ENCODE assay signal across 8 cellular contexts in genomic region chr9:86947146-86948081, GRCh38. TPM values are rescaled to one million over a fixed set of nuclear protein-coding genes. Genes with fewer than 3 reads are reported as not detected.
A peak's percentile ranks its signal among the peaks of the same experiment; 100 is the strongest.
DNase-seq lines count a peak whose midpoint lies in the region; ATAC-seq and TF ChIP-seq lines count a peak whose summit lies in the region.

A gene with protein sequence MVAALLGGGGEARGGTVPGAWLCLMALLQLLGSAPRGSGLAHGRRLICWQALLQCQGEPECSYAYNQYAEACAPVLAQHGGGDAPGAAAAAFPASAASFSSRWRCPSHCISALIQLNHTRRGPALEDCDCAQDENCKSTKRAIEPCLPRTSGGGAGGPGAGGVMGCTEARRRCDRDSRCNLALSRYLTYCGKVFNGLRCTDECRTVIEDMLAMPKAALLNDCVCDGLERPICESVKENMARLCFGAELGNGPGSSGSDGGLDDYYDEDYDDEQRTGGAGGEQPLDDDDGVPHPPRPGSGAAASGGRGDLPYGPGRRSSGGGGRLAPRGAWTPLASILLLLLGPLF (minus strand): TSS chr9:86947506. CDS start chr9:86946779, 727 bp downstream.

- peak within 1 kb of the TSS; percentile 63 to 88 (median 82) for H3K27ac ChIP-seq in BLaER1 treated with 17β-estradiol and CSF1 and Interleukin-3, amounts not matched to agents 10 nM and 100 nM
- H3K27ac ChIP-seq in foreskin keratinocyte, result peak within 1 kb of the TSS; percentile 68

- no peak for TF ChIP-seq CTCF in foreskin keratinocyte (conservative IDR thresholded peaks at IDR 0.05)
- TF ChIP-seq CTCF in neural crest cell (conservative IDR thresholded peaks at IDR 0.05), result no peak

- peaks cover 2% of the 10 kb centered on the region for H3K9me3 Mint-ChIP-seq in neural crest cell
- peaks cover 0 to 10% of the 10 kb centered on the region in 2 donors for H3K9me3 Mint-ChIP-seq in stimulated activated naive CD8-positive, alpha-beta T cell treated with anti-CD3 and anti-CD28 coated beads, Interleukin-15, amount 100 ng/mL, for 72 hours

- H3K4me2 ChIP-seq in BLaER1 treated with 17β-estradiol and CSF1 and Interleukin-3, amounts not matched to agents 10 nM and 100 nM, result peak within 1 kb of the TSS; percentile 90 to 98 (median 95)

- DNase-seq in HS-5 (ENCODE audit: low read depth) (peak; percentile 63), SHP77 (lab: John Stamatoyannopoulos, UW) (peak; percentile 41 to 81), foreskin keratinocyte (peak; percentile 56 to 81), neural crest cell (ENCODE audit: low read depth, low spot score) (peak; percentile 83)
- DNase-seq in activated naive CD4-positive, alpha-beta T cell treated with Interleukin-2 at 50 U/mL for 16 hours, result peak; percentile 74
- DNase-seq in stimulated activated naive CD8-positive, alpha-beta T cell treated with anti-CD3 and anti-CD28 coated beads, Interleukin-15, amount 100 ng/mL, for 72 hours, result peak; percentile 52 to 69

- peak; percentile 59 for ATAC-seq in GM19438 (IDR thresholded peaks at IDR 0.05; ENCODE audit: low read depth, unreplicated experiment)
- peak; percentile 74 for ATAC-seq in foreskin keratinocyte
- ATAC-seq in stimulated activated naive CD8-positive, alpha-beta T cell treated with anti-CD3 and anti-CD28 coated beads, Interleukin-15, amount 100 ng/mL, for 72 hours, result peak; percentile 81

- H3K36me3 Mint-ChIP-seq in neural crest cell (ENCODE audit: low read depth), result no peaks in the 10 kb centered on the region

- H3K9me3 ChIP-seq in BLaER1 treated with 17β-estradiol and CSF1 and Interleukin-3, amounts not matched to agents 10 nM and 100 nM (replicated peaks in 1 of 11), result peaks cover 20 to 25% (median 22%) of the 10 kb centered on the region in 11 experiments

- peaks cover 18% of the 10 kb centered on the region for H3K27me3 Mint-ChIP-seq in neural crest cell (ENCODE audit: low read depth)
- H3K27me3 Mint-ChIP-seq in stimulated activated naive CD8-positive, alpha-beta T cell treated with anti-CD3 and anti-CD28 coated beads, Interleukin-15, amount 100 ng/mL, for 72 hours, result peaks cover 39% of the 10 kb centered on the region

- peaks cover 15 to 33% (median 20%) of the 10 kb centered on the region in 10 experiments for H3K4me1 ChIP-seq in BLaER1 treated with 17β-estradiol and CSF1 and Interleukin-3, amounts not matched to agents 10 nM and 100 nM
- no peaks in the 10 kb centered on the region for H3K4me1 ChIP-seq in foreskin keratinocyte

- H3K9ac ChIP-seq in BLaER1 treated with 17β-estradiol and CSF1 and Interleukin-3, amounts not matched to agents 10 nM and 100 nM, result peak within 1 kb of the TSS; percentile 82 to 88 (median 85)

- H3K4me3 Mint-ChIP-seq in neural crest cell, result peak within 1 kb of the TSS; percentile 93
- H3K4me3 Mint-ChIP-seq in stimulated activated naive CD8-positive, alpha-beta T cell treated with anti-CD3 and anti-CD28 coated beads, Interleukin-15, amount 100 ng/mL, for 72 hours, result peak within 1 kb of the TSS; percentile 79 to 84

- peak within 1 kb of the TSS; percentile 94 for H3K27ac Mint-ChIP-seq in neural crest cell (ENCODE audit: unreplicated experiment)
- H3K27ac Mint-ChIP-seq in stimulated activated naive CD8-positive, alpha-beta T cell treated with anti-CD3 and anti-CD28 coated beads, Interleukin-15, amount 100 ng/mL, for 72 hours, result no peak within 1 kb of the TSS

- H4K20me1 ChIP-seq in BLaER1 treated with 17β-estradiol and CSF1 and Interleukin-3, amounts not matched to agents 10 nM and 100 nM, result 0 out of 22 replicates have a peak, but pooled peaks cover 0 to 6% (median 0%) of the 10 kb centered on the region in 11 experiments

- H3K27me3 ChIP-seq in BLaER1 treated with 17β-estradiol and CSF1 and Interleukin-3, amounts not matched to agents 10 nM and 100 nM, result peaks cover 17 to 31% (median 20%) of the 10 kb centered on the region in 11 experiments
- peaks cover 32% of the 10 kb centered on the region for H3K27me3 ChIP-seq in foreskin keratinocyte

- peaks cover 48% of the 10 kb centered on the region for H3K4me1 Mint-ChIP-seq in neural crest cell
- H3K4me1 Mint-ChIP-seq in stimulated activated naive CD8-positive, alpha-beta T cell treated with anti-CD3 and anti-CD28 coated beads, Interleukin-15, amount 100 ng/mL, for 72 hours, result peaks cover 20% of the 10 kb centered on the region

- H3K36me3 ChIP-seq in BLaER1 treated with 17β-estradiol and CSF1 and Interleukin-3, amounts not matched to agents 10 nM and 100 nM, result no peaks in the 10 kb centered on the region; a peak in 1 of 22 replicates

- H3K4me3 ChIP-seq in BLaER1 treated with 17β-estradiol and CSF1 and Interleukin-3, amounts not matched to agents 10 nM and 100 nM, result peak within 1 kb of the TSS; percentile 76 to 88 (median 82)

RNA-seq across cellular contexts. Expression of the gene that starts here (rescaled TPM):
- total RNA-seq in foreskin keratinocyte, result 0.99 and 1.2 TPM in 2 replicates
- polyA plus RNA-seq in foreskin keratinocyte, result 0.66 and 0.72 TPM in 2 replicates
- total RNA-seq in neural crest cell, result 23.3 and 24.6 TPM in 2 replicates

Comparison
In these comparisons a context has a peak if more than half of its experiments do, and no peak if none do; other contexts are left out.
1. Peak in every context shown above with its lines: DNase-seq, ATAC-seq, H3K4me3 ChIP-seq and H3K27ac ChIP-seq.
2. RNA of the gene that starts here (total RNA-seq): 23.3 to 24.6 TPM in neural crest cell; 0.99 to 1.2 TPM in foreskin keratinocyte; every median in the first group is over 10 times any median in the second.